In genomic region chr19:45100797-45101196, GRCh38 we compare ENCODE assay signal across 7 cellular contexts. TPM values are rescaled to one million over a fixed set of nuclear protein-coding genes. Genes with fewer than 3 reads are reported as not detected.
DNase-seq lines count a peak whose midpoint lies in the region; ATAC-seq and TF ChIP-seq lines count a peak whose summit lies in the region.
"Had no signal": no experiment of that assay in that cellular context is flagged by ENCODE, and none has a peak within 500 bp of the region (broad histone marks: within the 10 kb centered on the region; RNA-seq: fewer than 3 reads in every experiment).

No MANE protein-coding gene starts in this region.

- no peaks in the 10 kb centered on the region for H3K9me3 ChIP-seq in CD4-positive, CD25-positive, alpha-beta regulatory T cell (ENCODE audit: control insufficient read depth in 2 of 2, low read length in 2 of 2)
- H3K9me3 ChIP-seq in adipocyte (ENCODE audit: control insufficient read depth, low read length) (no peaks in the 10 kb centered on the region), right lobe of liver (no peaks in the 10 kb centered on the region), ascending aorta (no peaks in the 10 kb centered on the region)

- no peak overlapping the region for H3K27ac ChIP-seq in CD4-positive, CD25-positive, alpha-beta regulatory T cell (ENCODE audit: insufficient read depth, low read length, poor library complexity, severe bottlenecking)
- no peak overlapping the region for H3K27ac ChIP-seq in right lobe of liver
- H3K27ac ChIP-seq in ascending aorta, result no peak overlapping the region

- TF ChIP-seq POLR2A in right lobe of liver (IDR thresholded peaks at IDR 0.05), result no peak

- no peak for ATAC-seq in CD4-positive, CD25-positive, alpha-beta regulatory T cell (ENCODE audit: low read depth in 2 of 2)
- ATAC-seq in right lobe of liver (peak in 3 of 4 donors; percentile 27 to 56 (median 28)), HG03571 (IDR thresholded peaks at IDR 0.05; ENCODE audit: unreplicated experiment) (no peak)

- peaks cover 8 to 87% (median 48%) of the 10 kb centered on the region in 4 donors for H3K4me1 Mint-ChIP-seq in CD4-positive, CD25-positive, alpha-beta regulatory T cell

- H3K36me3 ChIP-seq in CD4-positive, CD25-positive, alpha-beta regulatory T cell (ENCODE audit: control insufficient read depth, insufficient read depth, low read length), result no peaks in the 10 kb centered on the region
- H3K36me3 ChIP-seq in adipocyte (ENCODE audit: control insufficient read depth, insufficient read depth, low read length, severe bottlenecking) (no peaks in the 10 kb centered on the region), right lobe of liver (no peaks in the 10 kb centered on the region), ascending aorta (no peaks in the 10 kb centered on the region)

- H3K9ac ChIP-seq in adipocyte (ENCODE audit: low read length), result peak overlapping the region; percentile 6

- no peak overlapping the region for H3K4me3 ChIP-seq in CD4-positive, CD25-positive, alpha-beta regulatory T cell (ENCODE audit: low read depth, low read length)
- H3K4me3 ChIP-seq in adipocyte (ENCODE audit: low read length) (no peak overlapping the region), right lobe of liver (no peak overlapping the region), ascending aorta (no peak overlapping the region)

- H3K36me3 Mint-ChIP-seq in CD4-positive, CD25-positive, alpha-beta regulatory T cell, result no peaks in the 10 kb centered on the region

- H3K4me1 ChIP-seq in CD4-positive, CD25-positive, alpha-beta regulatory T cell (ENCODE audit: control insufficient read depth, insufficient read depth, low read length, poor library complexity, severe bottlenecking), result peaks cover 38% of the 10 kb centered on the region
- H3K4me1 ChIP-seq in adipocyte (ENCODE audit: control insufficient read depth, insufficient read depth, low read length), result peaks cover 39% of the 10 kb centered on the region
- H3K4me1 ChIP-seq in right lobe of liver, result peaks cover 0 to 4% (median 0%) of the 10 kb centered on the region in 4 donors
- peaks cover 0 to 6% of the 10 kb centered on the region in 2 donors for H3K4me1 ChIP-seq in ascending aorta

- TF ChIP-seq CTCF in right lobe of liver (IDR thresholded peaks at IDR 0.05) (no peak), ascending aorta (IDR thresholded peaks at IDR 0.05) (no peak)

- no peaks in the 10 kb centered on the region for H3K27me3 ChIP-seq in CD4-positive, CD25-positive, alpha-beta regulatory T cell (ENCODE audit: control insufficient read depth, insufficient read depth, low read length)
- H3K27me3 ChIP-seq in adipocyte (replicated peaks; ENCODE audit: control insufficient read depth, insufficient read depth, low read length) (no peaks in the 10 kb centered on the region), right lobe of liver (no peaks in the 10 kb centered on the region), ascending aorta (no peaks in the 10 kb centered on the region)

- no peaks in the 10 kb centered on the region for H3K27me3 Mint-ChIP-seq in CD4-positive, CD25-positive, alpha-beta regulatory T cell

- intact Hi-C loops in right lobe of liver (cut with DNase I) (no loop called here), ascending aorta (cut with DNase I) (no loop called here)

- peak overlapping the region in 2 of 4 donors; percentile 39 to 68 for H3K4me3 Mint-ChIP-seq in CD4-positive, CD25-positive, alpha-beta regulatory T cell

- no peak for DNase-seq in CD4-positive, CD25-positive, alpha-beta regulatory T cell
- DNase-seq in adipocyte (ENCODE audit: low read depth), result no peak
- no peak for DNase-seq in right lobe of liver
- DNase-seq in ascending aorta (ENCODE audit: low spot score in 2 of 2), result no peak
- DNase-seq in NCI-H526 (lab: John Stamatoyannopoulos, UW), result no peak
- DNase-seq: T-helper 9 cell had no signal

- WGBS in right lobe of liver (ENCODE audit: insufficient coverage, low coverage, low lambda C conversion rate, missing lambda C conversion rate), result 59% methylated on average over 4 of the region's 9 CpGs

- peak overlapping the region in 2 of 3 donors; percentile 31 to 62 for H3K27ac Mint-ChIP-seq in CD4-positive, CD25-positive, alpha-beta regulatory T cell

- H3K9me3 Mint-ChIP-seq in CD4-positive, CD25-positive, alpha-beta regulatory T cell, result peaks cover 0 to 2% (median 0%) of the 10 kb centered on the region in 7 donors

RNA-seq across cellular contexts. Expression of gene PPP1R37, which starts 7.8 kb away (rescaled TPM):
- total RNA-seq in CD4-positive, CD25-positive, alpha-beta regulatory T cell, result 17.4 TPM
- polyA plus RNA-seq in CD4-positive, CD25-positive, alpha-beta regulatory T cell, result 1 to 10 TPM in 1 of 4 donors, under 1 TPM in 3; 0.61 to 1.0 (median 0.65) TPM
- total RNA-seq in right lobe of liver, result 10 to 100 TPM; 10.1 to 14.3 (median 11.0) TPM
- total RNA-seq in ascending aorta, result 17.6 TPM

RNA-seq across cellular contexts. Expression of gene GEMIN7, which starts 21.7 kb away (rescaled TPM):
- total RNA-seq in CD4-positive, CD25-positive, alpha-beta regulatory T cell, result 6.6 TPM
- 10 to 100 TPM; 64.6 to 93.1 (median 79.7) TPM for polyA plus RNA-seq in CD4-positive, CD25-positive, alpha-beta regulatory T cell
- total RNA-seq in right lobe of liver, result 10 to 100 TPM; 10.9 to 27.5 (median 14.0) TPM
- total RNA-seq in ascending aorta, result 48.2 TPM

RNA-seq across cellular contexts. Expression of gene ZNF296, which starts 24.5 kb away (rescaled TPM):
- 3.0 TPM for total RNA-seq in CD4-positive, CD25-positive, alpha-beta regulatory T cell
- 1 to 10 TPM; 1.8 to 2.5 (median 2.0) TPM for polyA plus RNA-seq in CD4-positive, CD25-positive, alpha-beta regulatory T cell
- under 1 TPM in 5 of 6 experiments, not detected in 1; 0.16 to 0.47 (median 0.35) TPM for total RNA-seq in right lobe of liver
- not detected for total RNA-seq in ascending aorta

RNA-seq across cellular contexts. Expression of gene NKPD1, which starts 60.0 kb away (rescaled TPM):
- total RNA-seq in CD4-positive, CD25-positive, alpha-beta regulatory T cell, result 0.72 TPM
- under 1 TPM; 0.05 to 0.28 (median 0.15) TPM for polyA plus RNA-seq in CD4-positive, CD25-positive, alpha-beta regulatory T cell
- total RNA-seq in right lobe of liver (under 1 TPM in 1 of 6 experiments, not detected in 5; 0.06 TPM), ascending aorta (not detected)

Comparison
In these comparisons a context has a peak if more than half of its experiments do, and no peak if none do; other contexts are left out.
1. ATAC-seq: peak in right lobe of liver (3 of 4); none in CD4-positive, CD25-positive, alpha-beta regulatory T cell (0 of 2) and HG03571 (single experiment).